ENCODE assay signal across 11 cellular contexts in the genomic region with DNA sequence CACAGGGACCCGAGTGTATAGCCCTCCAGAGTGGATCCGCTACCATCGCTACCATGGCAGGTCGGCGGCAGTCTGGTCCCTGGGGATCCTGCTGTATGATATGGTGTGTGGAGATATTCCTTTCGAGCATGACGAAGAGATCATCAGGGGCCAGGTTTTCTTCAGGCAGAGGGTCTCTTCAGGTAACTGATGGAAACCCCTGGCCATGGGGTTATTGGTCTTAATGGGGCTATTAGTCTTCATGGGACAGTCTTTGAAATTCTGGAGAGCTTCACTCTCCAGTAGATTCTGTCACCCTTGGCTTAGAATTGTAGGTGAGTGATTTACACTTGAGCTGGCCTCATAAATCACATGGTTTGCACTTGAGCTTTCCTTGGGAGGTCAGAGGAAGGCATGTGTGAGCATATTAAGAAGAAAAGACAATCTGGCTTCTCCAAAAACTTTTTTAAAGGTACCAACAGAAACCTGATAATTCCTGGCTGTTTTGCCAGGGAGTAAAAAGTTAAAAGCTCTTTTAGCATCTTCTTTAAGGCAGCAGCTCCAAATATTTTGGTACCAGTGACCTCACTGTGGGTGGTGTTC. TPM values are rescaled to one million over a fixed set of nuclear protein-coding genes. Genes with fewer than 3 reads are reported as not detected.
A peak's percentile ranks its signal among the peaks of the same experiment; 100 is the strongest.
DNase-seq lines count a peak whose midpoint lies in the region; ATAC-seq, FAIRE-seq and TF ChIP-seq lines count a peak whose summit lies in the region.
"Had no signal": no experiment of that assay in that cellular context is flagged by ENCODE, and none has a peak within 500 bp of the region (broad histone marks: within the 10 kb centered on the region; RNA-seq: fewer than 3 reads in every experiment).

No MANE protein-coding gene starts in this region.

- POLR2A ChIA-PET in T-cell (lab: Charles Lee) = interaction anchor here (1.0 to 2.0 kb wide), 3 partner anchors 122 to 188 kb away, joined by 3 to 7 read pairs (median 5); no protein-coding TSS in a partner anchor

- DNase-seq in DMS79 treated with DMSO at 0.1 percent for 48 hours (lab: John Stamatoyannopoulos, UW) (peak; percentile 73), T-cell (peak in 2 of 34 experiments; percentile 12 to 17), fibroblast of pulmonary artery (ENCODE audit: low read depth) (peak; percentile 7), urothelium cell line (ENCODE audit: low spot score) (no peak), SIG-M5 treated with dmso at 0.1 percent for 504 hours (lab: John Stamatoyannopoulos, UW; ENCODE audit: unreplicated experiment) (no peak)
- no peak for DNase-seq in activated CD8-positive, alpha-beta memory T cell treated with anti-CD3 and anti-CD28 coated beads, Interleukin-2, amount 50 U/mL, for 4 hours
- DNase-seq: NCI-H510A had no signal

- H3K4me3 Mint-ChIP-seq in T-cell = peak overlapping the region; percentile 90 to 92 (median 91)

- FAIRE-seq in urothelium cell line (lab: Jason Lieb, UNC) = no peak

- H3K27ac ChIP-seq in skeletal muscle tissue (ENCODE audit: low read depth, low read length) = peak overlapping the region; percentile 96
- H3K27ac ChIP-seq: cardiac muscle cell, HL-60 had no signal

- H3K27ac Mint-ChIP-seq in T-cell = peak overlapping the region; percentile 94 to 97

- H3K27me3 ChIP-seq in skeletal muscle tissue (ENCODE audit: control insufficient read depth in 3 of 3, insufficient read depth in 3 of 3, low read length in 3 of 3) = no peaks in the 10 kb centered on the region
- H3K27me3 ChIP-seq: cardiac muscle cell had no signal

- CTCF ChIA-PET in T-cell (lab: Charles Lee) = interaction anchor here (0.6 to 8.6 kb wide), 24 partner anchors 9 to 371 kb away, joined by 3 to 142 read pairs (median 6); a partner anchor contains a TSS

- peaks cover 57% of the 10 kb centered on the region for H3K36me3 Mint-ChIP-seq in T-cell

- no peak for TF ChIP-seq CTCF in fibroblast of pulmonary artery (IDR thresholded peaks at IDR 0.05; ENCODE audit: low read length, missing control alignments)

- peaks cover 11 to 42% (median 23%) of the 10 kb centered on the region in 3 donors for H3K4me1 ChIP-seq in skeletal muscle tissue (ENCODE audit: control insufficient read depth in 3 of 3, insufficient read depth in 3 of 3, low read length in 3 of 3)

- no peaks in the 10 kb centered on the region for H3K9me3 ChIP-seq in skeletal muscle tissue (ENCODE audit: control insufficient read depth in 3 of 3, low read length in 3 of 3)

- ATAC-seq in T-cell (replicated peaks in 1 of 4) (no peak), HG03571 (IDR thresholded peaks at IDR 0.05; ENCODE audit: unreplicated experiment) (no peak)

- peak overlapping the region in 1 of 3 donors; percentile 17 for H3K9ac ChIP-seq in skeletal muscle tissue (ENCODE audit: low read depth in 1 of 3, low read length in 3 of 3)

- H3K9me3 Mint-ChIP-seq in T-cell = no peaks in the 10 kb centered on the region

- H3K4me1 Mint-ChIP-seq in T-cell = peaks cover 70 to 73% (median 71%) of the 10 kb centered on the region in 3 donors

- no peaks in the 10 kb centered on the region for H3K27me3 Mint-ChIP-seq in T-cell

- H3K36me3 ChIP-seq in skeletal muscle tissue (ENCODE audit: control insufficient read depth in 3 of 3, insufficient read depth in 3 of 3, low read length in 3 of 3) = peaks cover 27 to 31% (median 30%) of the 10 kb centered on the region in 3 donors

- H3K4me3 ChIP-seq in fibroblast of pulmonary artery (replicated peaks; ENCODE audit: low read depth, low read length) (peak overlapping the region; percentile 94), skeletal muscle tissue (ENCODE audit: low read length in 3 of 3) (peak overlapping the region in 1 of 3 donors; percentile 94)

RNA-seq across cellular contexts. Expression of a gene that starts 3.1 kb away (rescaled TPM):
- 100 to 1,000 TPM; 225 to 334 (median 313) TPM for total RNA-seq in T-cell
- 20.4 TPM for total RNA-seq in skeletal muscle tissue

Comparison
In these comparisons a context has a peak if more than half of its experiments do, and no peak if none do; other contexts are left out.
1. DNase-seq: peak in DMS79 treated with DMSO at 0.1 percent for 48 hours (single experiment) and fibroblast of pulmonary artery (single experiment); none in urothelium cell line (single experiment), activated CD8-positive, alpha-beta memory T cell treated with anti-CD3 and anti-CD28 coated beads, Interleukin-2, amount 50 U/mL, for 4 hours (single experiment) and SIG-M5 treated with dmso at 0.1 percent for 504 hours (single experiment).
2. RNA of a gene that starts 3.1 kb away (total RNA-seq): 225 to 334 TPM in T-cell; 20.4 TPM in skeletal muscle tissue (single experiment); every median in the first group is over 10 times any median in the second.